ENCODE assay signal across 7 cellular contexts in genomic region chr18:57084331-57085298, GRCh38.
A peak's percentile ranks its signal among the peaks of the same experiment; 100 is the strongest.
DNase-seq lines count a peak whose midpoint lies in the region; ATAC-seq lines count a peak whose summit lies in the region.

No MANE protein-coding gene starts in this region.

- peaks cover 8 to 12% of the 10 kb centered on the region in 2 donors for H3K4me1 Mint-ChIP-seq in natural killer cell treated with Interleukin-12 subunit alpha and Interleukin-12 subunit beta and Interleukin-15 and Interleukin-18, amount 100 ng/mL, for 72 hours (ENCODE audit: low read depth in 2 of 2)

- ATAC-seq in GM18861 (IDR thresholded peaks at IDR 0.05; ENCODE audit: unreplicated experiment), result peak; percentile 71
- peak; percentile 76 for ATAC-seq in HG02588 (IDR thresholded peaks at IDR 0.05; ENCODE audit: unreplicated experiment)
- ATAC-seq in natural killer cell treated with Interleukin-12 subunit alpha and Interleukin-12 subunit beta and Interleukin-15 and Interleukin-18, amount 100 ng/mL, for 72 hours, result peak; percentile 22 to 43

- no peaks in the 10 kb centered on the region for H3K36me3 Mint-ChIP-seq in natural killer cell treated with Interleukin-12 subunit alpha and Interleukin-12 subunit beta and Interleukin-15 and Interleukin-18, amount 100 ng/mL, for 72 hours

- peak overlapping the region; percentile 71 for H3K4me3 Mint-ChIP-seq in natural killer cell treated with Interleukin-12 subunit alpha and Interleukin-12 subunit beta and Interleukin-15 and Interleukin-18, amount 100 ng/mL, for 72 hours

- H3K27ac Mint-ChIP-seq in natural killer cell treated with Interleukin-12 subunit alpha and Interleukin-12 subunit beta and Interleukin-15 and Interleukin-18, amount 100 ng/mL, for 72 hours, result no peak overlapping the region

- H3K27me3 Mint-ChIP-seq in natural killer cell treated with Interleukin-12 subunit alpha and Interleukin-12 subunit beta and Interleukin-15 and Interleukin-18, amount 100 ng/mL, for 72 hours, result peaks cover 21 to 36% of the 10 kb centered on the region in 2 donors

- H3K9me3 Mint-ChIP-seq in natural killer cell treated with Interleukin-12 subunit alpha and Interleukin-12 subunit beta and Interleukin-15 and Interleukin-18, amount 100 ng/mL, for 72 hours, result peaks cover 4% of the 10 kb centered on the region

- peak; percentile 70 for DNase-seq in M059J (ENCODE audit: low read depth)
- DNase-seq in natural killer cell treated with Interleukin-12 subunit alpha and Interleukin-12 subunit beta and Interleukin-15 and Interleukin-18, amount 100 ng/mL, for 72 hours (ENCODE audit: low spot score), result no peak
- DNase-seq in kidney tubule cell (ENCODE audit: low spot score), result no peak
- no peak for DNase-seq in activated CD4-positive, alpha-beta T cell treated with anti-CD3 and anti-CD28 coated beads, Interleukin-2, amount 50 U/mL, for 4 hours
- no peak for DNase-seq in activated effector memory CD4-positive, alpha-beta T cell treated with Interleukin-2 at 50 U/mL for 16 hours
